Comparison of ENCODE assay signal across 8 cellular contexts in the genomic region with DNA sequence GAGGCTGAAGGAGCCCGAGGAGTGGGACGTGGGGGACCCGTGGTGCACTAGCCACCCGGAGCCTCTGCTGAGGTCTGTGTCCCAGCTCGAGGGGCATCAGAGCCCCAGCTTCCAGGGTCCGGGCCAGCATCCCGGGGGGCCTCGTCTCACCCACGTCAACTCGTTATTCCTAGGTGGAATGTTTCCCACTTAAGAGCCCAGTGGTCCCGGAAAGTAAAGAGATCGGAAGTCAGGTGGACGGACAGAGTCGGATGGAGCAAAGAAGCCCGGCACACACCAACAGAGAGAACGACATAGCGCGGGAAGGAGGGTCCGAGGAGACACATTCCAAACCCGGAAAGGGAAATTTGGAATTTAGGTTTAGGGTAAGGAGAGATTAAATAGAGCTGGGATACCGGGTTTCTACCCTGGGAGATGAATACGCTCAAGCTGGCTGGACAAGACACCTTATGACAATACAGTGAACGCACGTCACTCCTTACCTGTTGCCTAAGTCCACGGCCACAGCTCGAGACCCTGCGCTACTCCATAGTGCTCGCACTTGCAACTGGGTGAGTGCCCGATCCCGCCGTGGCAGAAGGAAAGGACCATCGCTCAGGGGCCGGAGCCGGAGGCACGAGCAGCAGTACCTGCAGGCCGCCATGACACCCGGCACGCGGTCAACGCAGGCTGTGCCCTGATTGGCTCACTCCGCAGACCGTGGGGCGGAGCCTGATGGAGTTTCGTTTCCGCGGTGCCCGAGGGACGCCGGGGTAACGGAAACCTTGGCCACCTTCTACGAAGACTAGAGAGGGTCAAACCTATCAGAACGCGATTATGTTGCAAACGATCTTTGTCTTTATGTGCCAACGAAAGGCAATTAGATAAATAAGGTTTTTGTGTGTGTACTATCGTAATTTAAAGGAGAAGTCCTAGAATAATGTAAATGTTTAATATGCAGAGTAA. TPM values are rescaled to one million over a fixed set of nuclear protein-coding genes. Genes with fewer than 3 reads are reported as not detected.
DNase-seq lines count a peak whose midpoint lies in the region; ATAC-seq, FAIRE-seq and TF ChIP-seq lines count a peak whose summit lies in the region.

PNPT1 (minus strand) TSS at position 664 of the 945 bp plus-strand sequence; CDS start at position 643, 21 bp downstream.

- H2AFZ ChIP-seq in keratinocyte (ENCODE audit: control insufficient read depth, low read length) = peak within 1 kb of the TSS; percentile 96

- peak within 1 kb of the TSS; percentile 77 for H3K27ac Mint-ChIP-seq in chondrocyte (ENCODE audit: unreplicated experiment)

- H4K20me1 ChIP-seq in keratinocyte (ENCODE audit: control insufficient read depth, extremely low read depth, insufficient read depth, low read length) = peaks cover 4% of the 10 kb centered on the region

- peak within 1 kb of the TSS; percentile 74 to 98 (median 83) for H3K4me3 ChIP-seq in keratinocyte (ENCODE audit: control insufficient read depth in 2 of 3, extremely low read depth in 1 of 3, insufficient read depth in 2 of 3, low read depth in 1 of 3, low read length in 3 of 3)

- dilution Hi-C loops in keratinocyte (cut with MboI; ENCODE audit: extremely low pct_ligation_motif_present, low sequenced_read_pairs) = no loop called here

- H3K4me3 Mint-ChIP-seq in chondrocyte (ENCODE audit: unreplicated experiment) = peak within 1 kb of the TSS; percentile 89

- H3K9me1 ChIP-seq in keratinocyte (ENCODE audit: control insufficient read depth, extremely low read depth, insufficient read depth, low read length) = no peaks in the 10 kb centered on the region

- H3K36me3 Mint-ChIP-seq in chondrocyte (ENCODE audit: low read depth) = no peaks in the 10 kb centered on the region

- TF ChIP-seq CTCF in AG09319 (IDR thresholded peaks at IDR 0.05; ENCODE audit: low read depth, low read length) = no peak
- no peak for TF ChIP-seq CTCF in chondrocyte (IDR thresholded peaks at IDR 0.05)
- peak in 1 of 3 experiments; percentile 1 for TF ChIP-seq CTCF in keratinocyte (optimal IDR thresholded peaks at IDR 0.05 in 1 of 3, IDR thresholded peaks at IDR 0.05 in 1 of 3, conservative IDR thresholded peaks at IDR 0.05 in 1 of 3; ENCODE audit: extremely low read depth in 1 of 3, insufficient read depth in 2 of 3, low read length in 3 of 3)

- FAIRE-seq in keratinocyte (lab: Jason Lieb, UNC) = peak; percentile 92

- no peaks in the 10 kb centered on the region for H3K9me3 ChIP-seq in keratinocyte (ENCODE audit: control insufficient read depth, low read depth, low read length)

- H3K27ac ChIP-seq in keratinocyte (ENCODE audit: control insufficient read depth, insufficient read depth, low read length) = peak within 1 kb of the TSS; percentile 70

- DNase-seq in AG09319 (ENCODE audit: extremely low read depth, low read depth) (peak; percentile 70), NCI-H446 treated with DMSO at 0.1 percent for 48 hours (lab: John Stamatoyannopoulos, UW) (peak; percentile 81), chondrocyte (ENCODE audit: low spot score) (peak; percentile 97), keratinocyte (ENCODE audit: low read depth, low spot score) (peak; percentile 21)
- DNase-seq in stimulated activated CD4-positive, alpha-beta T cell treated with anti-CD3 and anti-CD28 coated beads, Interleukin-15, amount 100 ng/mL, for 24 hours = peak; percentile 97

- H3K79me2 ChIP-seq in keratinocyte (ENCODE audit: control insufficient read depth, insufficient read depth, low read length) = peaks cover 51% of the 10 kb centered on the region

- peaks cover 18% of the 10 kb centered on the region for H3K4me1 Mint-ChIP-seq in chondrocyte (ENCODE audit: low read depth)

- no peaks in the 10 kb centered on the region for H3K27me3 ChIP-seq in keratinocyte (ENCODE audit: control insufficient read depth, extremely low read depth, insufficient read depth, low read length)

- H3K4me2 ChIP-seq in keratinocyte (ENCODE audit: control insufficient read depth, extremely low read depth, insufficient read depth, low read depth, low read length) = peak within 1 kb of the TSS; percentile 83

- H3K36me3 ChIP-seq in keratinocyte (ENCODE audit: control insufficient read depth in 2 of 2, extremely low read depth in 1 of 2, insufficient read depth in 2 of 2, low read length in 2 of 2) = peaks cover 0 to 8% of the 10 kb centered on the region in 2 experiments

- peaks cover 8% of the 10 kb centered on the region for H3K27me3 Mint-ChIP-seq in chondrocyte (ENCODE audit: low read depth)

- H3K4me1 ChIP-seq in keratinocyte (ENCODE audit: control insufficient read depth, extremely low read depth, insufficient read depth, low read length) = peaks cover 7% of the 10 kb centered on the region

- peak within 1 kb of the TSS; percentile 88 for H3K9ac ChIP-seq in keratinocyte (ENCODE audit: control insufficient read depth, extremely low read depth, insufficient read depth, low read length)

- peak; percentile 100 for ATAC-seq in GM19035 (IDR thresholded peaks at IDR 0.05; ENCODE audit: unreplicated experiment)
- peak; percentile 100 for ATAC-seq in HG03354 (IDR thresholded peaks at IDR 0.05; ENCODE audit: poor library complexity, severe bottlenecking, unreplicated experiment)
- ATAC-seq in activated CD4-positive, CD25-positive, alpha-beta regulatory T cell treated with anti-CD3 and anti-CD28 coated beads, Interleukin-2, amount 50 U/mL, for 24 hours = peak; percentile 100

- H3K9me3 Mint-ChIP-seq in chondrocyte (ENCODE audit: low read depth) = no peaks in the 10 kb centered on the region

RNA-seq across cellular contexts. Expression of gene PNPT1, which starts in this region (rescaled TPM):
- total RNA-seq in chondrocyte = 11.7 to 19.6 TPM (median 13.1 TPM) in 3 replicates
- polyA plus RNA-seq in keratinocyte = 16.8 to 36.1 TPM (median 20.2 TPM) in 3 replicates
- 15.2 TPM for polyA plus RNA-seq in keratinocyte (2011; ENCODE audit: low read depth)
- polyA plus RNA-seq in keratinocyte (2011; cell fraction: cytosol; rRNA removed) = 9.2 and 18.7 TPM in 2 replicates
- polyA plus RNA-seq in keratinocyte (2011; cell fraction: nucleus; rRNA removed) = 23.6 and 31.5 TPM in 2 replicates
- polyA plus RNA-seq in keratinocyte (2012; ENCODE audit: low replicate concordance) = 12.6 and 27.1 TPM in 2 replicates
- 10.4 to 20.5 TPM (median 11.8 TPM) in 3 replicates for polyA minus RNA-seq in keratinocyte
- polyA minus RNA-seq in keratinocyte (2011; cell fraction: cytosol; rRNA and poly(A)+ RNA removed) = 24.2 TPM
- polyA minus RNA-seq in keratinocyte (2011; cell fraction: nucleus; rRNA and poly(A)+ RNA removed) = 10.9 and 21.0 TPM in 2 replicates

Comparison
In these comparisons a context has a peak if more than half of its experiments do, and no peak if none do; other contexts are left out.
1. Peak in every context shown above with its lines: DNase-seq, ATAC-seq, H3K4me3 ChIP-seq and H3K27ac ChIP-seq.
2. DNase-seq: peak in every context shown above with its lines; median percentile 97 in chondrocyte; 97 in stimulated activated CD4-positive, alpha-beta T cell treated with anti-CD3 and anti-CD28 coated beads, Interleukin-15, amount 100 ng/mL, for 24 hours; 81 in NCI-H446 treated with DMSO at 0.1 percent for 48 hours; 70 in AG09319; 21 in keratinocyte.